In the genomic region with DNA sequence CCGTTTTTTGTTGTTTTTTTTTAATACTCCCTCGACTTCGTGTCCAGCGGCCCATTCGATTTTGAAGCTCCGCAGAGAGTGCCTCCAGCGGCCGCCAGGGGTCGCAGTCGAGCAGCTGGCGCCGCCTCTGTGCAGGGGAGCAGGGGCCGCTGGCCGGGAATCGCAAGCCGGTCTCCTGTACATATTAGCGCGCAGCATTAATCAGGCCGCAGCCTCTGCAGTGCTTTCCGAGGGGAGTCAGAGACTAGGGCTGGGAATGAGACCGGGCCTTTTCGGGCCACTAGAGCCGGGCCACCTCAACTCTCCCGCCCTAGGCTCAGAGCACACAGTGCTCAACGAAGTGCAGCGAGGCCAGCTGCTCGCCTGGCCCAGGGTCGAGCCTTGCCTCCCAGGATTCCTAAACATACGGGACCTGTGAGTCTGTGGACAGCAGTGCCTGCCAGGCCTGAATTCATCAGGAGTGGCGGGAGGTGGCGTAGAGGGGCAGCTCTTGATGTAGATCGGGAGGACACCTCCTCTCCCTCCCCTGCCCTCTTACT, we compare ENCODE assay signal across 8 cellular contexts.
A peak's percentile ranks its signal among the peaks of the same experiment; 100 is the strongest.
DNase-seq lines count a peak whose midpoint lies in the region; ATAC-seq, FAIRE-seq and TF ChIP-seq lines count a peak whose summit lies in the region.

No MANE protein-coding gene starts in this region.

- H2AFZ ChIP-seq in Loucy (ENCODE audit: low read length), result no peak overlapping the region
- H2AFZ ChIP-seq in astrocyte (ENCODE audit: low read depth, low read length), result peak overlapping the region; percentile 79

- no peaks in the 10 kb centered on the region for H3K9me3 ChIP-seq in CD4-positive, alpha-beta memory T cell (ENCODE audit: control insufficient read depth in 1 of 2, low read length in 2 of 2)
- H3K9me3 ChIP-seq in Loucy (ENCODE audit: insufficient read depth, low read depth, low read length) (no peaks in the 10 kb centered on the region), T-helper 17 cell (ENCODE audit: control insufficient read depth, low read length, poor library complexity, severe bottlenecking) (no peaks in the 10 kb centered on the region), astrocyte (ENCODE audit: insufficient read depth, low read depth, low read length) (no peaks in the 10 kb centered on the region)

- H3K27ac ChIP-seq in CD4-positive, alpha-beta memory T cell (ENCODE audit: low read depth, low read length), result no peak overlapping the region
- no peak overlapping the region for H3K27ac ChIP-seq in astrocyte (ENCODE audit: low read depth, low read length)

- FAIRE-seq in astrocyte (lab: Jason Lieb, UNC), result no peak

- POLR2A ChIA-PET in CD4-positive, alpha-beta memory T cell (lab: Charles Lee; ENCODE audit: partially characterized antibody), result no interaction called here

- no peak overlapping the region for H3K4me3 ChIP-seq in CD4-positive, alpha-beta memory T cell (ENCODE audit: low read length in 2 of 2)
- H3K4me3 ChIP-seq in Loucy (ENCODE audit: low read length, poor library complexity, severe bottlenecking) (no peak overlapping the region), astrocyte (ENCODE audit: insufficient read depth, low read depth, low read length) (no peak overlapping the region), skeletal muscle cell (ENCODE audit: low read depth, low read length) (no peak overlapping the region)

- ATAC-seq in GM19452 (IDR thresholded peaks at IDR 0.05; ENCODE audit: unreplicated experiment) (peak; percentile 74), T-helper 17 cell (peak; percentile 86), GM21528 (IDR thresholded peaks at IDR 0.05; ENCODE audit: low FRiP score, unreplicated experiment) (no peak)

- peaks cover 30 to 35% of the 10 kb centered on the region in 2 donors for H3K27me3 Mint-ChIP-seq in CD4-positive, alpha-beta memory T cell
- peaks cover 43% of the 10 kb centered on the region for H3K27me3 Mint-ChIP-seq in T-helper 17 cell
- no peaks in the 10 kb centered on the region for H3K27me3 Mint-ChIP-seq in astrocyte (ENCODE audit: low read depth, unreplicated experiment)

- H3K9ac ChIP-seq in Loucy (ENCODE audit: low read depth, low read length, poor library complexity, severe bottlenecking), result no peak overlapping the region
- H3K9ac ChIP-seq in astrocyte (ENCODE audit: low read length), result peak overlapping the region; percentile 33

- DNase-seq in CD4-positive, alpha-beta memory T cell, result peak in 4 of 5 donors; percentile 40 to 50 (median 43)
- DNase-seq in T-helper 17 cell (peak; percentile 39 to 58 (median 56)), astrocyte (ENCODE audit: low read depth) (peak; percentile 20), hippocampal formation (lab: John Stamatoyannopoulos, UW) (peak; percentile 60 to 65), skeletal muscle cell (ENCODE audit: low read depth) (peak; percentile 27)

- H3F3A ChIP-seq in Loucy (ENCODE audit: low read depth), result no peaks in the 10 kb centered on the region

- peaks cover 0 to 7% (median 5%) of the 10 kb centered on the region in 4 donors for H3K4me1 Mint-ChIP-seq in CD4-positive, alpha-beta memory T cell
- H3K4me1 Mint-ChIP-seq in T-helper 17 cell (peaks cover 7% of the 10 kb centered on the region), astrocyte (ENCODE audit: low read depth, unreplicated experiment) (peaks cover 5% of the 10 kb centered on the region)

- CTCF ChIA-PET in CD4-positive, alpha-beta memory T cell (lab: Charles Lee; ENCODE audit: partially characterized antibody), result interaction anchor here (0.7 to 1.7 kb wide), 16 partner anchors 7 to 889 kb away, joined by 3 to 35 read pairs (median 4); no protein-coding TSS in a partner anchor

- H3K9me3 Mint-ChIP-seq in CD4-positive, alpha-beta memory T cell, result peaks cover 0 to 4% (median 0%) of the 10 kb centered on the region in 8 donors
- H3K9me3 Mint-ChIP-seq in astrocyte (ENCODE audit: unreplicated experiment), result no peaks in the 10 kb centered on the region

- intact Hi-C loops in CD4-positive, alpha-beta memory T cell (cut with micrococcal nuclease), result loop anchor here (1.0 kb wide), 2 partner anchors 362 to 889 kb away; no protein-coding TSS in a partner anchor

- H3K79me2 ChIP-seq in Loucy (ENCODE audit: insufficient read depth, low read length), result no peaks in the 10 kb centered on the region
- H3K79me2 ChIP-seq in astrocyte (ENCODE audit: insufficient read depth, low read length), result no peaks in the 10 kb centered on the region

- H3K4me1 ChIP-seq in CD4-positive, alpha-beta memory T cell (ENCODE audit: insufficient read depth, low read length), result peaks cover 4% of the 10 kb centered on the region
- H3K4me1 ChIP-seq in Loucy (ENCODE audit: insufficient read depth, low read length, poor library complexity, severe bottlenecking) (no peaks in the 10 kb centered on the region), astrocyte (ENCODE audit: insufficient read depth, low read length) (no peaks in the 10 kb centered on the region)

- no peaks in the 10 kb centered on the region for H3K36me3 Mint-ChIP-seq in CD4-positive, alpha-beta memory T cell
- H3K36me3 Mint-ChIP-seq in T-helper 17 cell (ENCODE audit: low read depth) (peaks cover 9% of the 10 kb centered on the region), astrocyte (ENCODE audit: low read depth, unreplicated experiment) (no peaks in the 10 kb centered on the region)

- H3K4me3 Mint-ChIP-seq in CD4-positive, alpha-beta memory T cell, result peak overlapping the region in 2 of 8 donors; percentile 32 to 57
- no peak overlapping the region for H3K4me3 Mint-ChIP-seq in T-helper 17 cell
- no peak overlapping the region for H3K4me3 Mint-ChIP-seq in astrocyte (ENCODE audit: unreplicated experiment)

- no peaks in the 10 kb centered on the region for H3K36me3 ChIP-seq in CD4-positive, alpha-beta memory T cell (ENCODE audit: insufficient read depth, low read length)
- H3K36me3 ChIP-seq in Loucy (ENCODE audit: insufficient read depth, low read length) (no peaks in the 10 kb centered on the region), astrocyte (ENCODE audit: insufficient read depth, low read length) (no peaks in the 10 kb centered on the region)

- no peak overlapping the region for H3K27ac Mint-ChIP-seq in CD4-positive, alpha-beta memory T cell
- H3K27ac Mint-ChIP-seq in T-helper 17 cell (no peak overlapping the region), astrocyte (ENCODE audit: unreplicated experiment) (peak overlapping the region; percentile 49)

- no peaks in the 10 kb centered on the region for H4K20me1 ChIP-seq in Loucy (ENCODE audit: insufficient read depth, low read length, poor library complexity, severe bottlenecking)
- no peaks in the 10 kb centered on the region for H4K20me1 ChIP-seq in astrocyte (ENCODE audit: insufficient read depth, low read length)

- no peak overlapping the region for H3K4me2 ChIP-seq in Loucy (ENCODE audit: low read depth, low read length, poor library complexity, severe bottlenecking)
- H3K4me2 ChIP-seq in astrocyte (ENCODE audit: low read length), result peak overlapping the region; percentile 72

- TF ChIP-seq CTCF in Loucy (conservative IDR thresholded peaks at IDR 0.05; ENCODE audit: low read length), result peak; percentile 94
- peak; percentile 72 for TF ChIP-seq CTCF in astrocyte (IDR thresholded peaks at IDR 0.05; ENCODE audit: insufficient read depth, low read depth, low read length)

- no peaks in the 10 kb centered on the region for H3K9me2 ChIP-seq in Loucy (replicated peaks; ENCODE audit: low read depth, low read length)

- H3K27me3 ChIP-seq in CD4-positive, alpha-beta memory T cell (ENCODE audit: insufficient read depth, low read length), result peaks cover 10% of the 10 kb centered on the region
- H3K27me3 ChIP-seq in Loucy (ENCODE audit: insufficient read depth, low read length, poor library complexity, severe bottlenecking), result no peaks in the 10 kb centered on the region
- H3K27me3 ChIP-seq in astrocyte (ENCODE audit: insufficient read depth, low read length), result peaks cover 29% of the 10 kb centered on the region
